Comparison of ENCODE assay signal across 8 cellular contexts in genomic region chr3:138608322-138609214, GRCh38. TPM values are rescaled to one million over a fixed set of nuclear protein-coding genes. Genes with fewer than 3 reads are reported as not detected.
DNase-seq lines count a peak whose midpoint lies in the region; ATAC-seq lines count a peak whose summit lies in the region.

FAIM (plus strand) TSS chr3:138608771; CDS start chr3:138619727, 10,956 bp downstream.

- no peaks in the 10 kb centered on the region for H3K27me3 ChIP-seq in layer of hippocampus (ENCODE audit: control insufficient read depth, insufficient read depth, low read length)

- POLR2A ChIA-PET in activated CD4-positive, alpha-beta T cell treated with anti-CD3 and anti-CD28 coated beads for 36 hours (lab: Charles Lee) = no interaction called here

- no peaks in the 10 kb centered on the region for H3K9me3 Mint-ChIP-seq in activated CD4-positive, alpha-beta T cell treated with anti-CD3 and anti-CD28 coated beads for 36 hours (ENCODE audit: low read depth)

- DNase-seq in 8988T (peak; percentile 56), NCI-H1930 (lab: John Stamatoyannopoulos, UW) (peak; percentile 29 to 40)
- DNase-seq in activated CD4-positive, alpha-beta T cell treated with anti-CD3 and anti-CD28 coated beads for 36 hours = peak; percentile 79
- DNase-seq in stimulated activated CD4-positive, alpha-beta T cell treated with anti-CD3 and anti-CD28 coated beads, Interleukin-1b, Interleukin-23, amount 100 ng/mL, for 4 hours (ENCODE audit: low read depth in 2 of 2) = peak; percentile 33 to 56

- peak within 1 kb of the TSS; percentile 95 for H3K27ac Mint-ChIP-seq in activated CD4-positive, alpha-beta T cell treated with anti-CD3 and anti-CD28 coated beads for 36 hours

- H3K36me3 Mint-ChIP-seq in activated CD4-positive, alpha-beta T cell treated with anti-CD3 and anti-CD28 coated beads for 36 hours (ENCODE audit: low read depth) = no peaks in the 10 kb centered on the region

- intact Hi-C loops in activated CD4-positive, alpha-beta T cell treated with anti-CD3 and anti-CD28 coated beads for 36 hours (cut with DNase I, micrococcal nuclease) = loop anchor here (1.0 to 2.0 kb wide), 2 partner anchors 14 to 226 kb away; partner anchors contain the start of genes CEP70 (in 2 of the 2) and PIK3CB (in 1 of the 2)

- CTCF ChIA-PET in activated CD4-positive, alpha-beta T cell treated with anti-CD3 and anti-CD28 coated beads for 36 hours (lab: Charles Lee) = interaction anchor here (0.7 to 4.4 kb wide), 4 partner anchors 14 to 527 kb away, joined by 3 to 24 read pairs (median 3); partner anchors contain the start of gene CEP70

- H3K27ac ChIP-seq in cingulate gyrus (ENCODE audit: low read depth, low read length) = peak within 1 kb of the TSS; percentile 90
- peak within 1 kb of the TSS; percentile 88 for H3K27ac ChIP-seq in layer of hippocampus (ENCODE audit: low read depth, low read length)

- H3K4me1 Mint-ChIP-seq in activated CD4-positive, alpha-beta T cell treated with anti-CD3 and anti-CD28 coated beads for 36 hours = peaks cover 13% of the 10 kb centered on the region

- ATAC-seq in GM18498 (IDR thresholded peaks at IDR 0.05; ENCODE audit: unreplicated experiment) = peak; percentile 75
- peak; percentile 69 for ATAC-seq in HG02870 (IDR thresholded peaks at IDR 0.05; ENCODE audit: unreplicated experiment)
- peak; percentile 74 for ATAC-seq in activated CD4-positive, alpha-beta T cell treated with anti-CD3 and anti-CD28 coated beads for 36 hours

- H3K27me3 Mint-ChIP-seq in activated CD4-positive, alpha-beta T cell treated with anti-CD3 and anti-CD28 coated beads for 36 hours = no peaks in the 10 kb centered on the region

- peak within 1 kb of the TSS; percentile 77 for H3K4me3 Mint-ChIP-seq in activated CD4-positive, alpha-beta T cell treated with anti-CD3 and anti-CD28 coated beads for 36 hours

RNA-seq across cellular contexts. Expression of gene FAIM, which starts in this region (rescaled TPM):
- total RNA-seq in activated CD4-positive, alpha-beta T cell treated with anti-CD3 and anti-CD28 coated beads for 36 hours = 1 to 10 TPM; 2.6 to 4.0 TPM

Comparison
In these comparisons a context has a peak if more than half of its experiments do, and no peak if none do; other contexts are left out.
1. Peak in every context shown above with its lines: DNase-seq, ATAC-seq and H3K27ac ChIP-seq.